In genomic region chr5:79236364-79236969, GRCh38 we compare ENCODE assay signal across 8 cellular contexts. TPM values are rescaled to one million over a fixed set of nuclear protein-coding genes. Genes with fewer than 3 reads are reported as not detected.
DNase-seq lines count a peak whose midpoint lies in the region; ATAC-seq, FAIRE-seq and TF ChIP-seq lines count a peak whose summit lies in the region.

No MANE protein-coding gene starts in this region.

- H3K4me3 Mint-ChIP-seq in astrocyte (ENCODE audit: unreplicated experiment) = peak overlapping the region; percentile 83

- POLR2A ChIA-PET in A673 (lab: Charles Lee; ENCODE audit: low non-redundant PET) = interaction anchor here (0.6 kb wide), 1 partner anchor 755 kb away, joined by 4 read pairs; no protein-coding TSS in a partner anchor

- H3K9me3 ChIP-seq in A673 (ENCODE audit: low read depth, low read length, poor library complexity, severe bottlenecking) = no peaks in the 10 kb centered on the region
- H3K9me3 ChIP-seq in astrocyte (ENCODE audit: insufficient read depth, low read depth, low read length) = no peaks in the 10 kb centered on the region
- no peaks in the 10 kb centered on the region for H3K9me3 ChIP-seq in small intestine (ENCODE audit: control insufficient read depth, low read depth)

- no peak for TF ChIP-seq POLR2A in GM18505 (IDR thresholded peaks at IDR 0.05; ENCODE audit: borderline replicate concordance, extremely low read depth, insufficient read depth, insufficient read length)

- ATAC-seq in GM18505 (IDR thresholded peaks at IDR 0.05; ENCODE audit: unreplicated experiment) = peak; percentile 16
- ATAC-seq in HG02981 (IDR thresholded peaks at IDR 0.05; ENCODE audit: unreplicated experiment) = peak; percentile 17

- no peaks in the 10 kb centered on the region for H3K27me3 Mint-ChIP-seq in astrocyte (ENCODE audit: low read depth, unreplicated experiment)

- peaks cover 18% of the 10 kb centered on the region for H3K79me2 ChIP-seq in astrocyte (ENCODE audit: insufficient read depth, low read length)

- peak overlapping the region; percentile 92 for H3K4me2 ChIP-seq in astrocyte (ENCODE audit: low read length)

- peak overlapping the region; percentile 95 for H2AFZ ChIP-seq in astrocyte (ENCODE audit: low read depth, low read length)

- peak overlapping the region; percentile 82 for H3K9ac ChIP-seq in astrocyte (ENCODE audit: low read length)

- intact Hi-C loops in A673 (cut with micrococcal nuclease; ENCODE audit: unreplicated experiment) = no loop called here

- H3K4me1 Mint-ChIP-seq in astrocyte (ENCODE audit: low read depth, unreplicated experiment) = peaks cover 5% of the 10 kb centered on the region

- H3K9me3 Mint-ChIP-seq in astrocyte (ENCODE audit: unreplicated experiment) = no peaks in the 10 kb centered on the region

- FAIRE-seq in astrocyte (lab: Jason Lieb, UNC) (no peak), small intestine (lab: Jason Lieb, UNC) (no peak)

- peaks cover 27% of the 10 kb centered on the region for H4K20me1 ChIP-seq in astrocyte (ENCODE audit: insufficient read depth, low read length)

- H3K36me3 ChIP-seq in A673 (ENCODE audit: insufficient read depth, low read length, poor library complexity, severe bottlenecking) (no peaks in the 10 kb centered on the region), astrocyte (ENCODE audit: insufficient read depth, low read length) (no peaks in the 10 kb centered on the region), small intestine (ENCODE audit: control insufficient read depth in 2 of 2, insufficient read depth in 2 of 2, low read length in 2 of 2) (no peaks in the 10 kb centered on the region)

- peak overlapping the region; percentile 81 for H3K4me3 ChIP-seq in A673 (ENCODE audit: low read depth, low read length, poor library complexity, severe bottlenecking)
- peak overlapping the region; percentile 83 for H3K4me3 ChIP-seq in astrocyte (ENCODE audit: insufficient read depth, low read depth, low read length)
- peak overlapping the region; percentile 67 for H3K4me3 ChIP-seq in iPS-11a (ENCODE audit: low read depth, low read length)
- peak overlapping the region; percentile 89 to 94 for H3K4me3 ChIP-seq in small intestine (ENCODE audit: low read depth in 1 of 2, low read length in 2 of 2)

- peaks cover 13% of the 10 kb centered on the region for H3K27me3 ChIP-seq in A673 (replicated peaks; ENCODE audit: insufficient read depth, low read depth, low read length, poor library complexity)
- H3K27me3 ChIP-seq in astrocyte (ENCODE audit: insufficient read depth, low read length) = no peaks in the 10 kb centered on the region
- no peaks in the 10 kb centered on the region for H3K27me3 ChIP-seq in small intestine (ENCODE audit: control insufficient read depth in 2 of 2, insufficient read depth in 2 of 2, low read length in 2 of 2)

- CTCF ChIA-PET in A673 (lab: Charles Lee) = no interaction called here

- no peak for TF ChIP-seq CTCF in A673 (conservative IDR thresholded peaks at IDR 0.05; ENCODE audit: low read depth, low read length)
- no peak for TF ChIP-seq CTCF in astrocyte (IDR thresholded peaks at IDR 0.05; ENCODE audit: insufficient read depth, low read depth, low read length)

- H3K27ac Mint-ChIP-seq in astrocyte (ENCODE audit: unreplicated experiment) = no peak overlapping the region

- H3K4me1 ChIP-seq in A673 (ENCODE audit: insufficient read depth, low read length, poor library complexity, severe bottlenecking) (peaks cover 3% of the 10 kb centered on the region), astrocyte (ENCODE audit: insufficient read depth, low read length) (peaks cover 15% of the 10 kb centered on the region), small intestine (ENCODE audit: control insufficient read depth in 2 of 2, insufficient read depth in 1 of 2, low read depth in 1 of 2, low read length in 1 of 2) (peaks cover 0 to 7% of the 10 kb centered on the region in 2 donors)

- no peaks in the 10 kb centered on the region for H3K36me3 Mint-ChIP-seq in astrocyte (ENCODE audit: low read depth, unreplicated experiment)

- 0 to 1% (median 0%) methylated on average over 59 to 77 of the region's 77 CpGs for WGBS in small intestine, 3 donors

- DNase-seq in A673 (ENCODE audit: low spot score) (peak; percentile 24), RPMI7951 (ENCODE audit: low read depth) (peak; percentile 17), astrocyte (ENCODE audit: low read depth) (peak; percentile 23), small intestine (no peak), SHP77 treated with DMSO at 0.1 percent for 48 hours (lab: John Stamatoyannopoulos, UW) (no peak)

- H3K27ac ChIP-seq in A673 (ENCODE audit: low read depth, low read length, poor library complexity, severe bottlenecking) (peak overlapping the region; percentile 52), astrocyte (ENCODE audit: low read depth, low read length) (peak overlapping the region; percentile 69), small intestine (ENCODE audit: low read depth in 1 of 2, low read length in 1 of 2) (peak overlapping the region; percentile 68 to 94)

- BruUV-seq in A673 (replicated peaks; lab: Mats Ljungman, UMichigan) = no TSS peak

RNA-seq across cellular contexts. Expression of gene JMY, which starts 0.5 kb away (rescaled TPM):
- total RNA-seq in A673 (2021) (3.5 and 4.0 TPM in 2 replicates), astrocyte (7.0 and 9.0 TPM in 2 replicates)
- 3.4 and 3.6 TPM in 2 replicates for total RNA-seq in RPMI7951 (2014; rRNA removed; shearing (Covaris generic))
- polyA plus RNA-seq in small intestine = 1 to 10 TPM; 1.6 to 3.2 (median 1.9) TPM

Comparison
In these comparisons a context has a peak if more than half of its experiments do, and no peak if none do; other contexts are left out.
1. DNase-seq: peak in A673 (single experiment), RPMI7951 (single experiment) and astrocyte (single experiment); none in small intestine (single experiment) and SHP77 treated with DMSO at 0.1 percent for 48 hours (single experiment).
2. Peak in every context shown above with its lines, with median percentiles within 50 percentile points of each other: H3K27ac ChIP-seq and H3K4me3 ChIP-seq.